In genomic region chr1:39159224-39160036, GRCh38 we compare ENCODE assay signal across 9 cellular contexts. TPM values are rescaled to one million over a fixed set of nuclear protein-coding genes. Genes with fewer than 3 reads are reported as not detected.
DNase-seq lines count a peak whose midpoint lies in the region; ATAC-seq and TF ChIP-seq lines count a peak whose summit lies in the region.
"Had no signal": no experiment of that assay in that cellular context is flagged by ENCODE, and none has a peak within 500 bp of the region (broad histone marks: within the 10 kb centered on the region; RNA-seq: fewer than 3 reads in every experiment).

No MANE protein-coding gene starts in this region.

- H3K27me3 ChIP-seq in HUES6 (ENCODE audit: control insufficient read depth, insufficient read depth, low read length) (no peaks in the 10 kb centered on the region), thyroid gland (no peaks in the 10 kb centered on the region)
- H3K27me3 ChIP-seq: spleen had no signal

- H3K9me3 ChIP-seq in HUES6 (ENCODE audit: control insufficient read depth, insufficient read depth, low read depth, low read length) (no peaks in the 10 kb centered on the region), thyroid gland (no peaks in the 10 kb centered on the region)
- H3K9me3 ChIP-seq: spleen had no signal

- H3K27ac Mint-ChIP-seq in MCF 10A (ENCODE audit: low read depth, unreplicated experiment): peak overlapping the region; percentile 82
- H3K27ac Mint-ChIP-seq: activated CD8-positive, alpha-beta T cell treated with anti-CD3 and anti-CD28 coated beads, Interleukin-2, amount 10 ng/mL, durations not matched to agents 7 days and 5 days had no signal

- H3K9ac ChIP-seq in HUES6 (ENCODE audit: low read length): peak overlapping the region; percentile 77

- H3K36me3 Mint-ChIP-seq in MCF 10A (ENCODE audit: insufficient read depth, unreplicated experiment): peaks cover 12% of the 10 kb centered on the region

- no peak for ATAC-seq in GM21447 (IDR thresholded peaks at IDR 0.05; ENCODE audit: unreplicated experiment)
- ATAC-seq: activated CD8-positive, alpha-beta T cell treated with anti-CD3 and anti-CD28 coated beads, Interleukin-2, amount 10 ng/mL, durations not matched to agents 7 days and 5 days had no signal

- peak overlapping the region; percentile 55 for H3K4me3 ChIP-seq in HUES6 (ENCODE audit: low read depth, low read length)
- no peak overlapping the region for H3K4me3 ChIP-seq in thyroid gland (replicated peaks in 1 of 3)
- H3K4me3 ChIP-seq: spleen had no signal

- WGBS in thyroid gland, 2 donors: 42 to 45% methylated on average over 1 of the region's 1 CpG

- TF ChIP-seq CTCF in MCF 10A (IDR thresholded peaks at IDR 0.05; ENCODE audit: unreplicated experiment) (no peak), thyroid gland (IDR thresholded peaks at IDR 0.05) (no peak)

- POLR2A ChIA-PET in MCF 10A (lab: Yijun Ruan, JAX): interaction anchor here (0.6 to 5.1 kb wide), 16 partner anchors 9 to 117 kb away, joined by 3 to 44 read pairs (median 10); no protein-coding TSS in a partner anchor

- H3K4me1 ChIP-seq in HUES6 (ENCODE audit: control insufficient read depth, insufficient read depth, low read length) (peaks cover 56% of the 10 kb centered on the region), thyroid gland (peaks cover 82 to 83% of the 10 kb centered on the region in 2 donors)

- CTCF ChIA-PET in MCF 10A (lab: Yijun Ruan, JAX): interaction anchor here (0.5 to 4.5 kb wide), 12 partner anchors 14 to 206 kb away, joined by 3 to 46 read pairs (median 5); no protein-coding TSS in a partner anchor

- no peaks in the 10 kb centered on the region for H3K9me3 Mint-ChIP-seq in MCF 10A (ENCODE audit: unreplicated experiment)

- peak overlapping the region; percentile 70 for H3K4me3 Mint-ChIP-seq in MCF 10A (ENCODE audit: unreplicated experiment)
- H3K4me3 Mint-ChIP-seq: activated CD8-positive, alpha-beta T cell treated with anti-CD3 and anti-CD28 coated beads, Interleukin-2, amount 10 ng/mL, durations not matched to agents 7 days and 5 days had no signal

- no peaks in the 10 kb centered on the region for H3K27me3 Mint-ChIP-seq in MCF 10A (ENCODE audit: insufficient read depth, unreplicated experiment)

- H3K36me3 ChIP-seq in HUES6 (ENCODE audit: control insufficient read depth, insufficient read depth, low read length): no peaks in the 10 kb centered on the region
- H3K36me3 ChIP-seq in thyroid gland: no peaks in the 10 kb centered on the region
- H3K36me3 ChIP-seq: spleen had no signal

- intact Hi-C loops in MCF 10A (cut with micrococcal nuclease): loop anchor here (2.0 kb wide), 1 partner anchor 27 kb away; no protein-coding TSS in a partner anchor
- intact Hi-C loops in thyroid gland (cut with DNase I): no loop called here

- peaks cover 56% of the 10 kb centered on the region for H3K4me1 Mint-ChIP-seq in MCF 10A (ENCODE audit: insufficient read depth, unreplicated experiment)

- BruUV-seq in MCF 10A (replicated peaks; lab: Mats Ljungman, UMichigan): no TSS peak

- peak in 1 of 2 donors; percentile 5 for TF ChIP-seq POLR2A in thyroid gland (IDR thresholded peaks at IDR 0.05)

- DNase-seq in MCF 10A (ENCODE audit: unreplicated experiment): peak; percentile 85
- peak; percentile 88 for DNase-seq in kidney tubule cell (ENCODE audit: low spot score)
- DNase-seq in thyroid gland: peak; percentile 80 to 89
- DNase-seq in AML-193 (lab: John Stamatoyannopoulos, UW): no peak
- DNase-seq in stimulated activated CD4-positive, alpha-beta T cell treated with anti-CD3 and anti-CD28 coated beads, Interleukin-1b, Interleukin-23, amount 100 ng/mL, for 48 hours: no peak
- DNase-seq: activated CD8-positive, alpha-beta T cell treated with anti-CD3 and anti-CD28 coated beads, Interleukin-2, amount 10 ng/mL, durations not matched to agents 7 days and 5 days; spleen had no signal

- H3K27ac ChIP-seq in HUES6 (ENCODE audit: low read depth, low read length) (peak overlapping the region; percentile 80), thyroid gland (peak overlapping the region; percentile 79 to 96 (median 85))

RNA-seq across cellular contexts. Expression of gene MACF1, which starts 45.1 kb away (rescaled TPM):
- total RNA-seq in MCF 10A (2022): 188 and 197 TPM in 2 replicates
- 100 to 1,000 TPM; 308 to 834 (median 427) TPM for total RNA-seq in thyroid gland

Comparison
In these comparisons a context has a peak if more than half of its experiments do, and no peak if none do; other contexts are left out.
1. DNase-seq: peak in MCF 10A (single experiment), kidney tubule cell (single experiment) and thyroid gland (2 of 2); none in AML-193 (0 of 2) and stimulated activated CD4-positive, alpha-beta T cell treated with anti-CD3 and anti-CD28 coated beads, Interleukin-1b, Interleukin-23, amount 100 ng/mL, for 48 hours (single experiment).